Comparison of ENCODE assay signal across 9 cellular contexts in genomic region chr7:134645478-134645877, GRCh38. TPM values are rescaled to one million over a fixed set of nuclear protein-coding genes. Genes with fewer than 3 reads are reported as not detected.
DNase-seq lines count a peak whose midpoint lies in the region; FAIRE-seq and TF ChIP-seq lines count a peak whose summit lies in the region.
"Had no signal": no experiment of that assay in that cellular context is flagged by ENCODE, and none has a peak within 500 bp of the region (broad histone marks: within the 10 kb centered on the region; RNA-seq: fewer than 3 reads in every experiment).

No MANE protein-coding gene starts in this region.

- no peaks in the 10 kb centered on the region for H3K27me3 ChIP-seq in HAP-1 (ENCODE audit: low read depth)
- no peaks in the 10 kb centered on the region for H3K27me3 ChIP-seq in astrocyte (ENCODE audit: insufficient read depth, low read length)
- no peaks in the 10 kb centered on the region for H3K27me3 ChIP-seq in keratinocyte (ENCODE audit: control insufficient read depth, extremely low read depth, insufficient read depth, low read length)
- H3K27me3 ChIP-seq in stomach smooth muscle (ENCODE audit: control insufficient read depth in 1 of 2, insufficient read depth in 2 of 2, low read length in 2 of 2) = no peaks in the 10 kb centered on the region

- peaks cover 23% of the 10 kb centered on the region for H3K4me1 ChIP-seq in HAP-1
- peaks cover 9% of the 10 kb centered on the region for H3K4me1 ChIP-seq in astrocyte (ENCODE audit: insufficient read depth, low read length)
- peaks cover 28% of the 10 kb centered on the region for H3K4me1 ChIP-seq in keratinocyte (ENCODE audit: control insufficient read depth, extremely low read depth, insufficient read depth, low read length)
- no peaks in the 10 kb centered on the region for H3K4me1 ChIP-seq in stomach smooth muscle (ENCODE audit: control insufficient read depth, insufficient read depth, low read length)

- H3K79me2 ChIP-seq in astrocyte (ENCODE audit: insufficient read depth, low read length) = peaks cover 41% of the 10 kb centered on the region
- peaks cover 24% of the 10 kb centered on the region for H3K79me2 ChIP-seq in keratinocyte (ENCODE audit: control insufficient read depth, insufficient read depth, low read length)

- H4K20me1 ChIP-seq in astrocyte (ENCODE audit: insufficient read depth, low read length) = no peaks in the 10 kb centered on the region
- H4K20me1 ChIP-seq in keratinocyte (ENCODE audit: control insufficient read depth, extremely low read depth, insufficient read depth, low read length) = no peaks in the 10 kb centered on the region

- H3K9ac ChIP-seq in astrocyte (ENCODE audit: low read length) (peak overlapping the region; percentile 95), keratinocyte (ENCODE audit: control insufficient read depth, extremely low read depth, insufficient read depth, low read length) (peak overlapping the region; percentile 92), stomach smooth muscle (ENCODE audit: low read length in 2 of 2) (peak overlapping the region; percentile 97 to 99)

- H3K4me1 Mint-ChIP-seq in astrocyte (ENCODE audit: low read depth, unreplicated experiment) (peaks cover 15% of the 10 kb centered on the region), type B pancreatic cell (ENCODE audit: unreplicated experiment) (peaks cover 17% of the 10 kb centered on the region)

- H3K4me3 Mint-ChIP-seq in astrocyte (ENCODE audit: unreplicated experiment) (no peak overlapping the region), type B pancreatic cell (no peak overlapping the region)

- H3K4me3 ChIP-seq in HAP-1 (peak overlapping the region; percentile 59), astrocyte (ENCODE audit: insufficient read depth, low read depth, low read length) (peak overlapping the region; percentile 87), keratinocyte (ENCODE audit: control insufficient read depth in 2 of 3, extremely low read depth in 1 of 3, insufficient read depth in 2 of 3, low read depth in 1 of 3, low read length in 3 of 3) (peak overlapping the region; percentile 52 to 94 (median 78)), stomach smooth muscle (ENCODE audit: low read length in 2 of 2) (peak overlapping the region; percentile 94 to 97)

- FAIRE-seq in astrocyte (lab: Jason Lieb, UNC) (no peak), keratinocyte (lab: Jason Lieb, UNC) (no peak)

- H3K27me3 Mint-ChIP-seq in astrocyte (ENCODE audit: low read depth, unreplicated experiment) = peaks cover 2% of the 10 kb centered on the region
- peaks cover 5% of the 10 kb centered on the region for H3K27me3 Mint-ChIP-seq in type B pancreatic cell

- peaks cover 2% of the 10 kb centered on the region for H3K36me3 Mint-ChIP-seq in astrocyte (ENCODE audit: low read depth, unreplicated experiment)
- H3K36me3 Mint-ChIP-seq in type B pancreatic cell = no peaks in the 10 kb centered on the region

- H3K9me1 ChIP-seq in keratinocyte (ENCODE audit: control insufficient read depth, extremely low read depth, insufficient read depth, low read length) = no peaks in the 10 kb centered on the region

- in situ Hi-C loops in HAP-1 (cut with MboI; ENCODE audit: low sequenced_read_pairs) = no loop called here

- H3K9me3 ChIP-seq in HAP-1 (no peaks in the 10 kb centered on the region), astrocyte (ENCODE audit: insufficient read depth, low read depth, low read length) (no peaks in the 10 kb centered on the region), keratinocyte (ENCODE audit: control insufficient read depth, low read depth, low read length) (no peaks in the 10 kb centered on the region), stomach smooth muscle (ENCODE audit: control insufficient read depth in 2 of 2, low read length in 2 of 2) (no peaks in the 10 kb centered on the region)

- H3K4me2 ChIP-seq in astrocyte (ENCODE audit: low read length) (peak overlapping the region; percentile 90), keratinocyte (ENCODE audit: control insufficient read depth, extremely low read depth, insufficient read depth, low read depth, low read length) (peak overlapping the region; percentile 95)

- dilution Hi-C loops in keratinocyte (cut with MboI; ENCODE audit: extremely low pct_ligation_motif_present, low sequenced_read_pairs) = no loop called here

- H3K36me3 ChIP-seq in HAP-1 (replicated peaks) = no peaks in the 10 kb centered on the region
- no peaks in the 10 kb centered on the region for H3K36me3 ChIP-seq in astrocyte (ENCODE audit: insufficient read depth, low read length)
- no peaks in the 10 kb centered on the region for H3K36me3 ChIP-seq in keratinocyte (ENCODE audit: control insufficient read depth in 2 of 2, extremely low read depth in 1 of 2, insufficient read depth in 2 of 2, low read length in 2 of 2)
- peaks cover 0 to 2% of the 10 kb centered on the region in 2 donors for H3K36me3 ChIP-seq in stomach smooth muscle (ENCODE audit: control insufficient read depth in 2 of 2, insufficient read depth in 2 of 2, low read length in 2 of 2)

- DNase-seq in HAP-1 (ENCODE audit: low spot score in 2 of 2) = no peak
- DNase-seq in astrocyte (ENCODE audit: low read depth) = no peak
- no peak for DNase-seq in keratinocyte (ENCODE audit: low read depth, low spot score)
- no peak for DNase-seq in pons (ENCODE audit: low spot score)
- no peak for DNase-seq in activated CD4-positive, CD25-positive, alpha-beta regulatory T cell treated with anti-CD3 and anti-CD28 coated beads, Interleukin-2, amount 50 U/mL, for 72 hours
- no peak for DNase-seq in type B pancreatic cell (ENCODE audit: extremely low spot score, unreplicated experiment)
- no peak for DNase-seq in stimulated activated naive CD4-positive, alpha-beta T cell treated with Interleukin-2 at 50 U/mL for 16 hours (lab: John Stamatoyannopoulos, UW)
- DNase-seq: NCI-H1694 had no signal

- H3K27ac ChIP-seq in astrocyte (ENCODE audit: low read depth, low read length) (peak overlapping the region; percentile 88), keratinocyte (ENCODE audit: control insufficient read depth, insufficient read depth, low read length) (peak overlapping the region; percentile 94), stomach smooth muscle (ENCODE audit: low read length) (no peak overlapping the region)

- H3K9me3 Mint-ChIP-seq in astrocyte (ENCODE audit: unreplicated experiment) (peaks cover 8% of the 10 kb centered on the region), type B pancreatic cell (no peaks in the 10 kb centered on the region)

- TF ChIP-seq CTCF in astrocyte (IDR thresholded peaks at IDR 0.05; ENCODE audit: insufficient read depth, low read depth, low read length) (no peak), keratinocyte (optimal IDR thresholded peaks at IDR 0.05 in 1 of 3, IDR thresholded peaks at IDR 0.05 in 1 of 3, conservative IDR thresholded peaks at IDR 0.05 in 1 of 3; ENCODE audit: extremely low read depth in 1 of 3, insufficient read depth in 2 of 3, low read length in 3 of 3) (no peak), type B pancreatic cell (conservative IDR thresholded peaks at IDR 0.05) (no peak)

- no peak overlapping the region for H2AFZ ChIP-seq in astrocyte (ENCODE audit: low read depth, low read length)
- H2AFZ ChIP-seq in keratinocyte (ENCODE audit: control insufficient read depth, low read length) = peak overlapping the region; percentile 74

- H3K27ac Mint-ChIP-seq in astrocyte (ENCODE audit: unreplicated experiment) (no peak overlapping the region), type B pancreatic cell (no peak overlapping the region)

RNA-seq across cellular contexts. Expression of gene BPGM, which starts 1.2 kb away (rescaled TPM):
- total RNA-seq in astrocyte = 37.3 and 37.4 TPM in 2 replicates
- polyA plus RNA-seq in keratinocyte = 31.2 to 34.2 TPM (median 32.8 TPM) in 3 replicates
- polyA plus RNA-seq in keratinocyte (2011; ENCODE audit: low read depth) = 28.2 TPM
- 54.2 and 76.9 TPM in 2 replicates for polyA plus RNA-seq in keratinocyte (2011; cell fraction: cytosol; rRNA removed)
- polyA plus RNA-seq in keratinocyte (2011; cell fraction: nucleus; rRNA removed) = 55.1 and 64.5 TPM in 2 replicates
- 17.2 and 22.0 TPM in 2 replicates for polyA plus RNA-seq in keratinocyte (2012; ENCODE audit: low replicate concordance)
- 1.5 to 16.3 TPM (median 16.1 TPM) in 3 replicates for polyA minus RNA-seq in keratinocyte
- polyA minus RNA-seq in keratinocyte (2011; cell fraction: cytosol; rRNA and poly(A)+ RNA removed) = 21.1 TPM
- 16.4 and 37.9 TPM in 2 replicates for polyA minus RNA-seq in keratinocyte (2011; cell fraction: nucleus; rRNA and poly(A)+ RNA removed)
- total RNA-seq in type B pancreatic cell (ENCODE audit: low replicate concordance) = 19.6 and 24.3 TPM in 2 replicates
